ENCODE assay signal across 11 cellular contexts in genomic region chr10:588246-589165, GRCh38.
DNase-seq lines count a peak whose midpoint lies in the region; ATAC-seq and TF ChIP-seq lines count a peak whose summit lies in the region.
"Had no signal": no experiment of that assay in that cellular context is flagged by ENCODE, and none has a peak within 500 bp of the region (broad histone marks: within the 10 kb centered on the region; RNA-seq: fewer than 3 reads in every experiment).

No MANE protein-coding gene starts in this region.

- POLR2A ChIA-PET in AG04449 (lab: Yijun Ruan, JAX), result no interaction called here

- no peaks in the 10 kb centered on the region for H3K27me3 Mint-ChIP-seq in mesothelial cell of epicardium (ENCODE audit: low read depth)

- peaks cover 45% of the 10 kb centered on the region for H3K4me1 Mint-ChIP-seq in mesothelial cell of epicardium

- peak; percentile 53 for TF ChIP-seq CTCF in AG04449 (IDR thresholded peaks at IDR 0.05; ENCODE audit: insufficient read depth, low read length, missing control alignments)
- peak; percentile 40 for TF ChIP-seq CTCF in fibroblast of pulmonary artery (IDR thresholded peaks at IDR 0.05; ENCODE audit: low read length, missing control alignments)
- TF ChIP-seq CTCF in mesothelial cell of epicardium (IDR thresholded peaks at IDR 0.05; ENCODE audit: unreplicated experiment), result no peak

- CTCF ChIA-PET in AG04449 (lab: Yijun Ruan, JAX), result interaction anchor here (0.8 to 1.7 kb wide), 8 partner anchors 8 to 206 kb away, joined by 3 to 6 read pairs (median 4); no protein-coding TSS in a partner anchor

- peak overlapping the region; percentile 76 for H3K27ac Mint-ChIP-seq in mesothelial cell of epicardium
- H3K27ac Mint-ChIP-seq: activated T-helper 2 cell treated with anti-CD3 and anti-CD28 coated beads, Interferon-gamma antibody, Interleukin-2, Interleukin-4, amounts not matched to agents 10 μg/mL and 5 μg/mL and 100 μg/mL, durations not matched to agents 14 hours and 24 hours and 36 hours had no signal

- DNase-seq in AG04449 (ENCODE audit: low read depth, low spot score) (no peak), RPMI7951 (ENCODE audit: low read depth) (peak; percentile 18), fibroblast of pulmonary artery (ENCODE audit: low read depth) (peak; percentile 45), mesothelial cell of epicardium (ENCODE audit: low spot score in 2 of 2, unreplicated experiment in 2 of 2) (no peak), amygdala (lab: John Stamatoyannopoulos, UW) (no peak), AG08396 (ENCODE audit: low spot score) (no peak)
- DNase-seq: effector CD4-positive, alpha-beta T cell had no signal

- H3K36me3 Mint-ChIP-seq in mesothelial cell of epicardium, result no peaks in the 10 kb centered on the region

- no peak overlapping the region for H3K4me3 ChIP-seq in AG04449 (ENCODE audit: low read depth, low read length)
- no peak overlapping the region for H3K4me3 ChIP-seq in fibroblast of pulmonary artery (replicated peaks; ENCODE audit: low read depth, low read length)
- H3K4me3 ChIP-seq: skin epidermis had no signal

- H3K4me3 Mint-ChIP-seq in mesothelial cell of epicardium, result no peak overlapping the region

- ATAC-seq in HG03095 (IDR thresholded peaks at IDR 0.05; ENCODE audit: unreplicated experiment), result no peak
- no peak for ATAC-seq in HG02642 (IDR thresholded peaks at IDR 0.05; ENCODE audit: poor library complexity, unreplicated experiment)

- H3K9me3 Mint-ChIP-seq in mesothelial cell of epicardium, result peaks cover 3% of the 10 kb centered on the region
- H3K9me3 Mint-ChIP-seq: activated T-helper 2 cell treated with anti-CD3 and anti-CD28 coated beads, Interferon-gamma antibody, Interleukin-2, Interleukin-4, amounts not matched to agents 10 μg/mL and 5 μg/mL and 100 μg/mL, durations not matched to agents 14 hours and 24 hours and 36 hours had no signal

Comparison
In these comparisons a context has a peak if more than half of its experiments do, and no peak if none do; other contexts are left out.
1. DNase-seq: peak in RPMI7951 (single experiment) and fibroblast of pulmonary artery (single experiment); none in AG04449 (single experiment), mesothelial cell of epicardium (0 of 2), amygdala (0 of 56) and AG08396 (single experiment).